ENCODE assay signal across 27 cellular contexts in the genomic region with DNA sequence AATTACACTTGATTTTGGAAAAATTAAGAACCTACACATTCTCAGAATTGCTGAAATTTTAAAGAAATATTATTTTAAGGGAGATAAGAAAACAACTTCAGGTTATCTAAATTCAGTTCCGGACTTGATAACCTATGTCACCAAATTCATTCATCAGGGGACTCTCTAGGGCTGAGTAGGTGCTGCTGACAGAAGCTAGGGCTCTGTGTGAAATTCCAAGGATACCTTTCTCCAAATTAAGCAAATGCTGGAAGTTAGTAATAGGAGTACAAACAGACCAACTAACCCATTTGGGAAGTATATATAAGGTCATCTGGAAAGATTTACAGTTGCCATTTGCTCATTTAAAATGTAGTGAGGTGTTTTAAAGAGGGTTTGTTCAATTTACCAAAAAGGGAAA.
"Had no signal": no experiment of that assay in that cellular context is flagged by ENCODE, and none has a peak within 500 bp of the region (broad histone marks: within the 10 kb centered on the region; RNA-seq: fewer than 3 reads in every experiment).

No MANE protein-coding gene starts in this region.

- H3K27ac ChIP-seq: neural progenitor cell, pancreas, prostate gland, right atrium auricular region, right lobe of liver, sigmoid colon, suprapubic skin, testis, tibial artery, transverse colon, upper lobe of right lung, uterus had no signal

- H3K27ac Mint-ChIP-seq: natural killer cell; nephron; neural progenitor cell; stimulated activated naive CD8-positive, alpha-beta T cell treated with anti-CD3 and anti-CD28 coated beads, Interleukin-15, amount 100 ng/mL, for 72 hours; type B pancreatic cell had no signal

- H3K9me3 ChIP-seq: pancreas, prostate gland, right atrium auricular region, right lobe of liver, sigmoid colon, suprapubic skin, testis, tibial artery, transverse colon, upper lobe of right lung, uterus had no signal

- H3K4me2 ChIP-seq: neural progenitor cell had no signal

- H3K4me1 Mint-ChIP-seq: nephron, neural progenitor cell had no signal

- H3K9me3 Mint-ChIP-seq: naive thymus-derived CD4-positive, alpha-beta T cell; natural killer cell; nephron; neural progenitor cell; stimulated activated naive CD8-positive, alpha-beta T cell treated with anti-CD3 and anti-CD28 coated beads, Interleukin-15, amount 100 ng/mL, for 72 hours; type B pancreatic cell had no signal

- H3K4me3 Mint-ChIP-seq: naive thymus-derived CD4-positive, alpha-beta T cell; natural killer cell; nephron; neural progenitor cell; stimulated activated naive CD8-positive, alpha-beta T cell treated with anti-CD3 and anti-CD28 coated beads, Interleukin-15, amount 100 ng/mL, for 72 hours; type B pancreatic cell had no signal

- FAIRE-seq: pancreas, small intestine had no signal

- ATAC-seq: naive thymus-derived CD4-positive, alpha-beta T cell; natural killer cell; pancreas; right lobe of liver; stimulated activated naive CD8-positive, alpha-beta T cell treated with anti-CD3 and anti-CD28 coated beads, Interleukin-15, amount 100 ng/mL, for 72 hours; stimulated activated naive CD8-positive, alpha-beta T cell treated with anti-CD3 and anti-CD28 coated beads, Interleukin-15, Interleukin-2, amounts not matched to agents 100 U/mL and 50 U/mL, for 24 hours; upper lobe of right lung had no signal

- H3K4me1 ChIP-seq: neural progenitor cell, pancreas, prostate gland, sigmoid colon, suprapubic skin, testis, transverse colon, upper lobe of right lung, uterus had no signal

- DNase-seq: naive thymus-derived CD4-positive, alpha-beta T cell; natural killer cell; nucleus accumbens; pancreas; retina; right lobe of liver; sigmoid colon; small intestine; stimulated activated CD4-positive, alpha-beta T cell treated with anti-CD3 and anti-CD28 coated beads, Interleukin-1b, Interleukin-23, amount 100 ng/mL, for 48 hours; stimulated activated CD4-positive, alpha-beta T cell treated with anti-CD3 and anti-CD28 coated beads, Interleukin-4, amount 100 ng/mL, for 1 hour; stimulated activated CD4-positive, alpha-beta T cell treated with anti-CD3 and anti-CD28 coated beads, Interleukin-4, amount 100 ng/mL, for 4 hours; stimulated activated CD8-positive, alpha-beta memory T cell treated with anti-CD3 and anti-CD28 coated beads, Interleukin-4, amount 100 ng/mL, for 48 hours; stimulated activated naive CD4-positive, alpha-beta T cell; stimulated activated naive CD8-positive, alpha-beta T cell treated with anti-CD3 and anti-CD28 coated beads, Interleukin-15, amount 100 ng/mL, for 72 hours; stimulated activated naive CD8-positive, alpha-beta T cell treated with anti-CD3 and anti-CD28 coated beads, Interleukin-15, Interleukin-2, amounts not matched to agents 100 U/mL and 50 U/mL, for 24 hours; substantia nigra; testis; tibial artery; transverse colon; upper lobe of right lung; uterus had no signal

- H2AFZ ChIP-seq: neural progenitor cell had no signal

- H3K27me3 ChIP-seq: neural progenitor cell, pancreas, right atrium auricular region, right lobe of liver, sigmoid colon, suprapubic skin, testis, tibial artery, transverse colon, upper lobe of right lung, uterus had no signal

- H3K36me3 ChIP-seq: uterus had no signal

- H3K9ac ChIP-seq: neural progenitor cell had no signal

- H3K27me3 Mint-ChIP-seq: naive thymus-derived CD4-positive, alpha-beta T cell; stimulated activated naive CD8-positive, alpha-beta T cell treated with anti-CD3 and anti-CD28 coated beads, Interleukin-15, amount 100 ng/mL, for 72 hours; type B pancreatic cell had no signal

- H3K4me3 ChIP-seq: neural progenitor cell, pancreas, prostate gland, right atrium auricular region, right lobe of liver, sigmoid colon, suprapubic skin, testis, tibial artery, transverse colon, upper lobe of right lung, uterus had no signal
